8 cellular contexts compared by ENCODE assay signal in genomic region chr6:32853541-32854375, GRCh38. TPM values are rescaled to one million over a fixed set of nuclear protein-coding genes. Genes with fewer than 3 reads are reported as not detected.
DNase-seq lines count a peak whose midpoint lies in the region; ATAC-seq and TF ChIP-seq lines count a peak whose summit lies in the region.

TSS of gene PSMB9 (plus strand) at chr6:32854192. CDS start at chr6:32854230, 38 bp downstream.
TSS of gene TAP1 (minus strand) at chr6:32853704. CDS start at chr6:32853636, 68 bp downstream.

- H3K27ac Mint-ChIP-seq in T-helper 2 cell treated with Interferon-gamma antibody and Interleukin-4, amounts not matched to agents 5 μg/mL and 100 μg/mL, for 36 hours, result peak within 1 kb of the TSS; percentile 100

- H3K9me3 Mint-ChIP-seq in T-helper 2 cell treated with Interferon-gamma antibody and Interleukin-4, amounts not matched to agents 5 μg/mL and 100 μg/mL, for 36 hours, result no peaks in the 10 kb centered on the region

- intact Hi-C loops in ascending aorta (cut with DNase I), result loop anchor here (1.0 to 10.0 kb wide), 5 partner anchors 9 to 1649 kb away; partner anchors contain the start of genes PSMB8 and TAP2
- intact Hi-C loops in right cardiac atrium (cut with DNase I), result no loop called here
- intact Hi-C loops in vagina (cut with DNase I), result loop anchor here (1.0 kb wide), 1 partner anchor 9 kb away; the partner anchor contains the start of gene PSMB8

- peaks cover 86% of the 10 kb centered on the region for H3K36me3 Mint-ChIP-seq in T-helper 2 cell treated with Interferon-gamma antibody and Interleukin-4, amounts not matched to agents 5 μg/mL and 100 μg/mL, for 36 hours (ENCODE audit: low read depth)

- TF ChIP-seq CTCF in GM13977 (IDR thresholded peaks at IDR 0.05; ENCODE audit: extremely low read depth, insufficient read depth, missing control alignments) (peak; percentile 93), ascending aorta (IDR thresholded peaks at IDR 0.05) (peak; percentile 88 to 95 (median 90)), vagina (IDR thresholded peaks at IDR 0.05) (peak; percentile 61 to 91 (median 81))

- H3K4me3 ChIP-seq in ascending aorta (peak within 1 kb of the TSS; percentile 86 to 89), right cardiac atrium (ENCODE audit: low read length) (peak within 1 kb of the TSS; percentile 75), rectal smooth muscle tissue (ENCODE audit: low read length) (peak within 1 kb of the TSS; percentile 97), vagina (peak within 1 kb of the TSS; percentile 81 to 92)

- under 1% methylated on average over 68 of the region's 68 CpGs for WGBS in right cardiac atrium

- peak within 1 kb of the TSS; percentile 92 to 97 for H3K27ac ChIP-seq in ascending aorta
- peak within 1 kb of the TSS; percentile 98 for H3K27ac ChIP-seq in right cardiac atrium (ENCODE audit: low read length)
- peak within 1 kb of the TSS; percentile 93 for H3K27ac ChIP-seq in rectal smooth muscle tissue (ENCODE audit: low read depth, low read length)
- H3K27ac ChIP-seq in vagina, result peak within 1 kb of the TSS; percentile 100

- H3K4me1 ChIP-seq in ascending aorta (peaks cover 4 to 9% of the 10 kb centered on the region in 2 donors), right cardiac atrium (ENCODE audit: control insufficient read depth, insufficient read depth, low read length) (peaks cover 4% of the 10 kb centered on the region), rectal smooth muscle tissue (ENCODE audit: control insufficient read depth, insufficient read depth, low read length) (peaks cover 13% of the 10 kb centered on the region), vagina (peaks cover 33% of the 10 kb centered on the region)

- ATAC-seq in HG02798 (IDR thresholded peaks at IDR 0.05; ENCODE audit: poor library complexity, unreplicated experiment) (peak; percentile 88), right cardiac atrium (peak; percentile 96)

- in situ Hi-C loops in GM13977 (cut with MboI; ENCODE audit: low pct_unique_long_range_greater_than_20kb, low sequenced_read_pairs, unreplicated experiment), result no loop called here

- H3K27me3 Mint-ChIP-seq in T-helper 2 cell treated with Interferon-gamma antibody and Interleukin-4, amounts not matched to agents 5 μg/mL and 100 μg/mL, for 36 hours (ENCODE audit: low read depth), result no peaks in the 10 kb centered on the region

- H3K4me3 Mint-ChIP-seq in T-helper 2 cell treated with Interferon-gamma antibody and Interleukin-4, amounts not matched to agents 5 μg/mL and 100 μg/mL, for 36 hours, result peak within 1 kb of the TSS; percentile 99

- H3K27me3 ChIP-seq in ascending aorta (no peaks in the 10 kb centered on the region), right cardiac atrium (ENCODE audit: control insufficient read depth, insufficient read depth) (no peaks in the 10 kb centered on the region), rectal smooth muscle tissue (ENCODE audit: control insufficient read depth, insufficient read depth, low read length) (no peaks in the 10 kb centered on the region), vagina (no peaks in the 10 kb centered on the region)

- H3K9me3 ChIP-seq in ascending aorta, result no peaks in the 10 kb centered on the region
- no peaks in the 10 kb centered on the region for H3K9me3 ChIP-seq in right cardiac atrium (ENCODE audit: control insufficient read depth, low read length)
- no peaks in the 10 kb centered on the region for H3K9me3 ChIP-seq in vagina

- DNase-seq in GM13977 (ENCODE audit: low spot score) (peak; percentile 96), NCI-H1436 treated with DMSO at 0.1 percent for 48 hours (lab: John Stamatoyannopoulos, UW) (peak; percentile 85), ascending aorta (ENCODE audit: low spot score in 2 of 2) (peak; percentile 89 to 97), right cardiac atrium (peak; percentile 96 to 98 (median 97)), vagina (ENCODE audit: extremely low spot score in 2 of 2) (peak in 1 of 2 donors; percentile 97)
- peak; percentile 94 for DNase-seq in T-helper 2 cell treated with Interferon-gamma antibody and Interleukin-4, amounts not matched to agents 5 μg/mL and 100 μg/mL, for 36 hours (ENCODE audit: low spot score)

- peak in 1 of 2 donors; percentile 95 for TF ChIP-seq POLR2A in vagina (IDR thresholded peaks at IDR 0.05)

- peak within 1 kb of the TSS; percentile 95 for H3K9ac ChIP-seq in rectal smooth muscle tissue (ENCODE audit: low read length)

- peaks cover 56% of the 10 kb centered on the region for H3K4me1 Mint-ChIP-seq in T-helper 2 cell treated with Interferon-gamma antibody and Interleukin-4, amounts not matched to agents 5 μg/mL and 100 μg/mL, for 36 hours (ENCODE audit: low read depth)

- H3K36me3 ChIP-seq in ascending aorta (peaks cover 18 to 22% of the 10 kb centered on the region in 2 donors), rectal smooth muscle tissue (ENCODE audit: control insufficient read depth, insufficient read depth, low read length) (peaks cover 27% of the 10 kb centered on the region), vagina (peaks cover 0 to 31% of the 10 kb centered on the region in 2 donors)

RNA-seq across cellular contexts. Expression of gene PSMB9, which starts in this region (rescaled TPM):
- total RNA-seq in ascending aorta, result 42.8 TPM
- total RNA-seq in right cardiac atrium, result 10 to 100 TPM in 3 of 4 donors, 1 to 10 TPM in 1; 8.2 to 22.7 (median 14.7) TPM
- 17.1 TPM for polyA plus RNA-seq in right cardiac atrium
- total RNA-seq in vagina, result 19.6 TPM

RNA-seq across cellular contexts. Expression of gene TAP1, which starts in this region (rescaled TPM):
- 51.2 TPM for total RNA-seq in ascending aorta
- 10 to 100 TPM; 15.7 to 25.0 (median 18.6) TPM for total RNA-seq in right cardiac atrium
- polyA plus RNA-seq in right cardiac atrium, result 20.1 TPM
- total RNA-seq in vagina, result 50.6 TPM

Comparison
In these comparisons a context has a peak if more than half of its experiments do, and no peak if none do; other contexts are left out.
1. intact Hi-C loops: an anchor here in ascending aorta (1.0 to 10.0 kb wide) and vagina (1.0 kb wide); none called in right cardiac atrium.